In genomic region chr14:101195309-101195724, GRCh38 we compare ENCODE assay signal across 18 cellular contexts.
"Had no signal": no experiment of that assay in that cellular context is flagged by ENCODE, and none has a peak within 500 bp of the region (broad histone marks: within the 10 kb centered on the region; RNA-seq: fewer than 3 reads in every experiment).

No MANE protein-coding gene starts in this region.

- H3K4me1 Mint-ChIP-seq: stimulated activated memory B cell treated with anti-CD40 and anti-IgM and Interleukin-4, amounts not matched to agents 10 μg/mL and 1 μg/mL and 100 μg/mL, for 72 hours had no signal

- ATAC-seq: activated naive CD4-positive, alpha-beta T cell treated with anti-CD3 and anti-CD28 coated beads, Interleukin-2, amount 50 U/mL, for 72 hours; foreskin keratinocyte; heart left ventricle; left ventricle myocardium superior; right cardiac atrium; SK-N-SH treated with all-trans-retinoic acid at 6 μM for 48 hours; stimulated activated memory B cell treated with anti-CD40 and anti-IgM and Interleukin-4, amounts not matched to agents 10 μg/mL and 1 μg/mL and 100 μg/mL, for 72 hours; WTC11 had no signal

- H3K27ac Mint-ChIP-seq: activated naive CD4-positive, alpha-beta T cell treated with anti-CD3 and anti-CD28 coated beads, Interleukin-2, amount 50 U/mL, for 72 hours; stimulated activated memory B cell treated with anti-CD40 and anti-IgM and Interleukin-4, amounts not matched to agents 10 μg/mL and 1 μg/mL and 100 μg/mL, for 72 hours; T-helper 1 cell treated with Interleukin-12 subunit alpha and Interleukin-12 subunit beta and Interleukin-4 antibody, amounts not matched to agents 30 μg/mL and 1 μg/mL, for 36 hours; WTC11 had no signal

- H3K9me3 ChIP-seq: heart left ventricle, tibial nerve had no signal

- H3K27me3 ChIP-seq: foreskin keratinocyte, neural progenitor cell, tibial nerve had no signal

- H3K36me3 Mint-ChIP-seq: activated naive CD4-positive, alpha-beta T cell treated with anti-CD3 and anti-CD28 coated beads, Interleukin-2, amount 50 U/mL, for 72 hours; neural progenitor cell; stimulated activated memory B cell treated with anti-CD40 and anti-IgM and Interleukin-4, amounts not matched to agents 10 μg/mL and 1 μg/mL and 100 μg/mL, for 72 hours; WTC11 had no signal

- H3K4me1 ChIP-seq: foreskin keratinocyte, heart left ventricle, neural progenitor cell, tibial nerve had no signal

- H3K9ac ChIP-seq: neural progenitor cell had no signal

- H3K9me3 Mint-ChIP-seq: activated naive CD4-positive, alpha-beta T cell treated with anti-CD3 and anti-CD28 coated beads, Interleukin-2, amount 50 U/mL, for 72 hours; neural progenitor cell; stimulated activated memory B cell treated with anti-CD40 and anti-IgM and Interleukin-4, amounts not matched to agents 10 μg/mL and 1 μg/mL and 100 μg/mL, for 72 hours; T-helper 1 cell treated with Interleukin-12 subunit alpha and Interleukin-12 subunit beta and Interleukin-4 antibody, amounts not matched to agents 30 μg/mL and 1 μg/mL, for 36 hours; WTC11 had no signal

- H3K4me3 Mint-ChIP-seq: neural progenitor cell; stimulated activated memory B cell treated with anti-CD40 and anti-IgM and Interleukin-4, amounts not matched to agents 10 μg/mL and 1 μg/mL and 100 μg/mL, for 72 hours; T-helper 1 cell treated with Interleukin-12 subunit alpha and Interleukin-12 subunit beta and Interleukin-4 antibody, amounts not matched to agents 30 μg/mL and 1 μg/mL, for 36 hours; WTC11 had no signal

- H3K27me3 Mint-ChIP-seq: stimulated activated memory B cell treated with anti-CD40 and anti-IgM and Interleukin-4, amounts not matched to agents 10 μg/mL and 1 μg/mL and 100 μg/mL, for 72 hours had no signal

- H3K4me3 ChIP-seq: heart left ventricle, neural progenitor cell, tibial nerve had no signal

- H3K27ac ChIP-seq: foreskin keratinocyte, heart left ventricle, neural progenitor cell, tibial nerve had no signal

- H2AFZ ChIP-seq: neural progenitor cell had no signal

- DNase-seq: activated CD4-positive, alpha-beta T cell treated with anti-CD3 and anti-CD28 coated beads for 48 hours; activated T-cell treated with anti-CD3 and anti-CD28 coated beads, Interleukin-2, amount 50 U/mL, for 1 hour; amygdala; foreskin keratinocyte; heart left ventricle; left ventricle myocardium superior; mesendoderm; stimulated activated CD4-positive, alpha-beta T cell treated with anti-CD3 and anti-CD28 coated beads, Interleukin-1b, Interleukin-23, amount 100 ng/mL, for 48 hours had no signal

- H3K36me3 ChIP-seq: heart left ventricle, neural progenitor cell, tibial nerve had no signal

- H3K4me2 ChIP-seq: neural progenitor cell had no signal

- FAIRE-seq: endometrium, islet of Langerhans had no signal
